In the genomic region with DNA sequence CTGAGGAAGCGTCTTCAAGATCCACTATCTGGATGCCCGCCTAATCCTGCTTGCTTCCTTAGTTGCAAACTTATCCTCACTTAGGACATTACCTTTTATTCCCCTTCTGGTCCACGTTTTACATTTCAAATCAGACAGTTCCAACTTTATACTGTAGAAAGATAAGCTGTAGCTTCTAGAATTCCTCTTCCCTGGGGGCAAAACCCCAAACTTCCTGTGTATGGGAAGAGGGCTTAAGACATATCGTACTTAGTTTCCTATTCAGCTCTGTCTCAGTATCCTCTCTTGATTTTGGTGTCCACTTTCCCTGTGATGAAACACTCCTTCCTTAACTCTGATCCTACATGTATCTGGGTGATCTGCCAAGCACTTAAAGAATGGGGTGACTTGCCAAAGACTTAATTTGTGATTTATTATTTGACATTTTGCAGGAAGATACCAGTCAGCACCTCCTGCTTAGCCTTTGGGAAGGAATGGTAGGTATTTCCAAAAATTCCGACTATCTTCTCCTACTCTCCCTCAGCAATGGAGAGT, we compare ENCODE assay signal across 14 cellular contexts.
A peak's percentile ranks its signal among the peaks of the same experiment; 100 is the strongest.
DNase-seq lines count a peak whose midpoint lies in the region; ATAC-seq and TF ChIP-seq lines count a peak whose summit lies in the region.
"Had no signal": no experiment of that assay in that cellular context is flagged by ENCODE, and none has a peak within 500 bp of the region (broad histone marks: within the 10 kb centered on the region; RNA-seq: fewer than 3 reads in every experiment).

No MANE protein-coding gene starts in this region.

- no peak for ATAC-seq in left lobe of liver
- no peak for ATAC-seq in effector memory CD8-positive, alpha-beta T cell (replicated peaks)
- ATAC-seq: CD8-positive, alpha-beta T cell had no signal

- DNase-seq in M059J (ENCODE audit: low read depth) = peak; percentile 17
- DNase-seq in SJCRH30 = peak; percentile 14 to 55
- DNase-seq in fibroblast of the aortic adventitia (ENCODE audit: low read depth) = peak; percentile 42
- DNase-seq in mammary epithelial cell = no peak
- DNase-seq in left lobe of liver (ENCODE audit: low spot score) = no peak
- DNase-seq in effector memory CD8-positive, alpha-beta T cell = no peak
- DNase-seq: Calu3; CD8-positive, alpha-beta T cell; DMS79 treated with DMSO at 0.1 percent for 48 hours; GM23248; HCEC 1CT had no signal

- no peak overlapping the region for H3K4me3 Mint-ChIP-seq in effector memory CD8-positive, alpha-beta T cell
- H3K4me3 Mint-ChIP-seq: B cell; CD8-positive, alpha-beta T cell had no signal

- CTCF ChIA-PET in mammary epithelial cell (lab: Charles Lee; ENCODE audit: low non-redundant PET) = no interaction called here

- H3K36me3 ChIP-seq in SJCRH30 (no peaks in the 10 kb centered on the region), mammary epithelial cell (ENCODE audit: insufficient read depth, low read length) (no peaks in the 10 kb centered on the region)

- intact Hi-C loops in mammary epithelial cell (cut with micrococcal nuclease) = no loop called here

- TF ChIP-seq CTCF in fibroblast of the aortic adventitia (IDR thresholded peaks at IDR 0.05; ENCODE audit: insufficient read depth, low read length) (no peak), mammary epithelial cell (conservative IDR thresholded peaks at IDR 0.05 in 1 of 2, IDR thresholded peaks at IDR 0.05 in 1 of 2; ENCODE audit: extremely low read depth in 1 of 2, insufficient read depth in 1 of 2, low read depth in 1 of 2, low read length in 2 of 2) (no peak)

- H3K4me1 ChIP-seq in SJCRH30 (peaks cover 4% of the 10 kb centered on the region; the same call in 1 of the 2 replicates), mammary epithelial cell (ENCODE audit: insufficient read depth, low read length) (no peaks in the 10 kb centered on the region)
- H3K4me1 ChIP-seq: BLaER1 treated with 17β-estradiol and CSF1 and Interleukin-3, amounts not matched to agents 10 nM and 100 nM had no signal

- H3K27me3 Mint-ChIP-seq in effector memory CD8-positive, alpha-beta T cell = peaks cover 14 to 15% of the 10 kb centered on the region in 2 donors

- H3K4me3 ChIP-seq in SJCRH30 (no peak overlapping the region), fibroblast of the aortic adventitia (ENCODE audit: low read depth, low read length) (no peak overlapping the region), mammary epithelial cell (replicated peaks in 1 of 3; ENCODE audit: insufficient read depth in 1 of 3, low read depth in 2 of 3, low read length in 3 of 3) (no peak overlapping the region)
- H3K4me3 ChIP-seq: BLaER1 treated with 17β-estradiol and CSF1 and Interleukin-3, amounts not matched to agents 10 nM and 100 nM; GM23248 had no signal

- no peak overlapping the region for H3K9ac ChIP-seq in mammary epithelial cell (ENCODE audit: insufficient read depth, low read length)
- H3K9ac ChIP-seq: BLaER1 treated with 17β-estradiol and CSF1 and Interleukin-3, amounts not matched to agents 10 nM and 100 nM; GM23248 had no signal

- H3K9me3 Mint-ChIP-seq in effector memory CD8-positive, alpha-beta T cell = peaks cover 3 to 4% of the 10 kb centered on the region in 2 donors
- H3K9me3 Mint-ChIP-seq: CD8-positive, alpha-beta T cell had no signal

- H3K4me2 ChIP-seq in mammary epithelial cell (ENCODE audit: insufficient read depth, low read depth, low read length) = no peak overlapping the region
- H3K4me2 ChIP-seq: BLaER1 treated with 17β-estradiol and CSF1 and Interleukin-3, amounts not matched to agents 10 nM and 100 nM had no signal

- no peak overlapping the region for H2AFZ ChIP-seq in mammary epithelial cell (ENCODE audit: low read depth, low read length)
- H2AFZ ChIP-seq: GM23248 had no signal

- H3K36me3 Mint-ChIP-seq in effector memory CD8-positive, alpha-beta T cell (ENCODE audit: insufficient read depth) = no peaks in the 10 kb centered on the region
- H3K36me3 Mint-ChIP-seq: CD8-positive, alpha-beta T cell had no signal

- H3K27me3 ChIP-seq in SJCRH30 = no peaks in the 10 kb centered on the region
- no peaks in the 10 kb centered on the region for H3K27me3 ChIP-seq in mammary epithelial cell (ENCODE audit: insufficient read depth, low read length)
- H3K27me3 ChIP-seq: BLaER1 treated with 17β-estradiol and CSF1 and Interleukin-3, amounts not matched to agents 10 nM and 100 nM had no signal

- BruUV-seq in mammary epithelial cell (replicated peaks; lab: Mats Ljungman, UMichigan) = no TSS peak

- H3K27ac ChIP-seq in SJCRH30 (no peak overlapping the region), mammary epithelial cell (ENCODE audit: insufficient read depth, low read depth, low read length) (no peak overlapping the region)
- H3K27ac ChIP-seq: BLaER1 treated with 17β-estradiol and CSF1 and Interleukin-3, amounts not matched to agents 10 nM and 100 nM; GM23248; HL-60 had no signal

- no peaks in the 10 kb centered on the region for H3K4me1 Mint-ChIP-seq in effector memory CD8-positive, alpha-beta T cell (ENCODE audit: low read depth in 2 of 2)
- H3K4me1 Mint-ChIP-seq: B cell had no signal

- peaks cover 7% of the 10 kb centered on the region for H3K9me3 ChIP-seq in SJCRH30 (replicated peaks)
- no peaks in the 10 kb centered on the region for H3K9me3 ChIP-seq in mammary epithelial cell (replicated peaks; ENCODE audit: insufficient read depth, low read length)

- WGBS in mammary epithelial cell (ENCODE audit: low coverage, missing lambda C conversion rate) = 67% methylated on average over 5 of the region's 5 CpGs

- H3K79me2 ChIP-seq in mammary epithelial cell (ENCODE audit: insufficient read depth, low read length) = no peaks in the 10 kb centered on the region

- dilution Hi-C loops in mammary epithelial cell (cut with HindIII; ENCODE audit: low sequenced_read_pairs) = no loop called here

- in situ Hi-C loops in mammary epithelial cell (cut with MboI; ENCODE audit: low sequenced_read_pairs in 2 of 2) = no loop called here

- H4K20me1 ChIP-seq in mammary epithelial cell (ENCODE audit: insufficient read depth, low read length) = no peaks in the 10 kb centered on the region
- H4K20me1 ChIP-seq: BLaER1 treated with 17β-estradiol and CSF1 and Interleukin-3, amounts not matched to agents 10 nM and 100 nM had no signal

- no peak overlapping the region for H3K27ac Mint-ChIP-seq in effector memory CD8-positive, alpha-beta T cell
- H3K27ac Mint-ChIP-seq: B cell; CD8-positive, alpha-beta T cell had no signal

Comparison
In these comparisons a context has a peak if more than half of its experiments do, and no peak if none do; other contexts are left out.
1. DNase-seq: peak in M059J (single experiment), SJCRH30 (2 of 2) and fibroblast of the aortic adventitia (single experiment); none in mammary epithelial cell (single experiment), left lobe of liver (single experiment) and effector memory CD8-positive, alpha-beta T cell (0 of 3).